Comparison of ENCODE assay signal across 8 cellular contexts in the genomic region with DNA sequence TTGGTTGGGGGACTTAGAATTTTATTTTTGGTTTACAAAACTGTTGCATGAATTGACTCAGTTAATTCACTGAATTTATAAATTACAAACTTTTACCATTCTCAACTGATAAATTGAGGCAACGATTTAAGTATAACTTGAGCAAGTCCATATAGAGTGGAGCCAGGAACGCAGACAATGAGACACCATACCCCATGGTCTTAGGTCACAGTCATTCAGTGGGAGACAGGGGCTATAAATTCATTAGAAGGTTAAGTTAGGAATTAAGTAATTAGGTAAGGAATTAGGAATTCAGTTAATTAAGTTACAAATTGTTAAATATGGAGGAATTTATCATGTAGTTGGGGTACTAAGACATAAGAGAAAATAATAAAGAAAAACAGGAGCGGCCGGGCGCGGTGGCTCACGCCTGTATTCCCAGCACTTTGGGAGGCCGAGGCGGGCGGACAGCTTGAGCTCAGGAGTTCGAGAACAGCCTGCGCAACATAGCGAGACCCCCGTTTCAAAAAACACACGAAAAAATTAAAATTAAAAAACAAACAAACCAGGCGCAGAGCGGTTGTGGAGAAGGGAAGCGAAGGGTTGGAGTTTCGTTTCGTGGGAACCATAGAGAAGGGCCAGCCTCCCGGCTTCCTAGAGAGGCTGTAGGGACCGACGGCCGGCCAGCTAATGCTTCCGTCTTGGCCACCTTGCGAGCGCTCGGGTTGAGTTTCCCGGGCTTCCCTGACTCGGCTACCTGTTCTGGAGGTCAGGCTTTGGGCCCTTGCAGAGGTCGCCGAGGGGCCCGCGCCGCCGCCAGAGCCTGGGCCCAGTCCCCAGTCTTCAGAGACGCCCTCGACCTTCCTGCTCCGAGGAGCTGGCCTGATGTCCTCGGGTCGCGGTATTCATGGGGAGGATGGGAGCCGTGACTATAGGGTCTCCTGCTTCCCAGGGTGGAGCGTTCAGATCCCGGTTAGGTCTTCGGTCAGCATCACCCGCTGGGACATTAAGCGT.
A peak's percentile ranks its signal among the peaks of the same experiment; 100 is the strongest.
DNase-seq lines count a peak whose midpoint lies in the region; ATAC-seq lines count a peak whose summit lies in the region.

Gene ZNF619 (plus strand): TSS at position 645 of the 993 bp plus-strand sequence. CDS start 858 bp downstream, outside the sequence.

- DNase-seq in C1 segment of cervical spinal cord (lab: John Stamatoyannopoulos, UW) (peak in 13 of 14 donors; percentile 17 to 74 (median 46)), NCI-H748 treated with DMSO at 0.1 percent for 48 hours (lab: John Stamatoyannopoulos, UW) (peak; percentile 9), activated T-cell treated with anti-CD3 and anti-CD28 coated beads for 24 hours (ENCODE audit: low read depth) (peak; percentile 43), epidermal melanocyte (ENCODE audit: insufficient read length, low spot score) (peak; percentile 66), midbrain (lab: John Stamatoyannopoulos, UW) (peak; percentile 63)
- peak; percentile 28 for DNase-seq in stimulated activated CD8-positive, alpha-beta memory T cell treated with anti-CD3 and anti-CD28 coated beads, Interleukin-4, amount 100 ng/mL, for 24 hours (ENCODE audit: low read depth)

- ATAC-seq in GM19023 (IDR thresholded peaks at IDR 0.05; ENCODE audit: unreplicated experiment) (peak; percentile 77), HG03196 (IDR thresholded peaks at IDR 0.05; ENCODE audit: unreplicated experiment) (peak; percentile 87)

Comparison
In these comparisons a context has a peak if more than half of its experiments do, and no peak if none do; other contexts are left out.
1. Peak in every context shown above with its lines: DNase-seq and ATAC-seq.
2. DNase-seq: peak in every context shown above with its lines; median percentile 66 in epidermal melanocyte; 63 in midbrain; 46 in C1 segment of cervical spinal cord; 43 in activated T-cell treated with anti-CD3 and anti-CD28 coated beads for 24 hours; 28 in stimulated activated CD8-positive, alpha-beta memory T cell treated with anti-CD3 and anti-CD28 coated beads, Interleukin-4, amount 100 ng/mL, for 24 hours; 9 in NCI-H748 treated with DMSO at 0.1 percent for 48 hours.